In the genomic region with DNA sequence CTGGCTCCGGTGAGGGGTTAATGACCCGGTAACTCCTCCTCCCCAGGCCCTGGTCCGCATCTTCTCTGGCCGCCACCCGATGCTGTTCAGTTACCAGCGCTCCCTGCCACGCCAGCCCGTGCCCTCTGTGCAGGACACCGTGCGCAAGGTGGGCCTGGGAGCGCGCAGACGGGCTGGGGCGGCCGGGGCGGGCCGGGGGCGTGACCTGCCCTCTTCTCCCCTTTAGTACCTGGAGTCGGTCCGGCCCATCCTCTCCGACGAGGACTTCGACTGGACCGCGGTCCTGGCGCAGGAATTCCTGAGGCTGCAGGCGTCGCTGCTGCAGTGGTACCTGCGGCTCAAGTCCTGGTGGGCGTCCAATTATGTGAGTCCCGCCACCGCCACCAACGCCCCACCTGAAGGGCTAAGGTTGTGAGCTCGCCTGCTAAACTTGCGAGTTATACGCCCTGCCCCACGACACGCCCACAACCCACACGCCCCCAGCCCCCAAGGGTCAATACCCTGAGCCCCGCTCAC, we compare ENCODE assay signal across 1 cellular context.
TF ChIP-seq lines count a peak whose summit lies in the region.

No MANE protein-coding gene starts in this region.

TF ChIP-seq in HepG2, 621 proteins besides CTCF, POLR2A, EP300 and RAD21:
- peak; percentile 8; the same call in 1 of the 2 replicates for TF ChIP-seq STAG1 (CRISPR knock-in tag; IDR thresholded peaks at IDR 0.05)
- TF ChIP-seq HMG20A (CRISPR knock-in tag; IDR thresholded peaks at IDR 0.05; ENCODE audit: borderline replicate concordance), result no peak
- 0 out of 2 replicates have a peak, but pooled peaks have one; percentile 15 for TF ChIP-seq ZBTB7B (CRISPR knock-in tag; IDR thresholded peaks at IDR 0.05)
- TF ChIP-seq ZBTB38 (CRISPR knock-in tag; IDR thresholded peaks at IDR 0.05), result 0 out of 2 replicates have a peak, but pooled peaks have one; percentile 17
- TF ChIP-seq MEIS2 (CRISPR knock-in tag; IDR thresholded peaks at IDR 0.05), result 0 out of 2 replicates have a peak, but pooled peaks have one; percentile 40
- TF ChIP-seq RXRA (CRISPR knock-in tag; IDR thresholded peaks at IDR 0.05), result 0 out of 2 replicates have a peak, but pooled peaks have one; percentile 34
- TF ChIP-seq NFRKB (IDR thresholded peaks at IDR 0.05), result no peak
- TF ChIP-seq IRX3 (CRISPR knock-in tag; IDR thresholded peaks at IDR 0.05; ENCODE audit: borderline replicate concordance, low read depth), result no peak
- TF ChIP-seq ZNF343 (CRISPR knock-in tag; IDR thresholded peaks at IDR 0.05), result no peak
- no peak for TF ChIP-seq KDM2A (CRISPR knock-in tag; IDR thresholded peaks at IDR 0.05; ENCODE audit: borderline replicate concordance, low read depth)
